Comparison of ENCODE assay signal across 8 cellular contexts in the genomic region with DNA sequence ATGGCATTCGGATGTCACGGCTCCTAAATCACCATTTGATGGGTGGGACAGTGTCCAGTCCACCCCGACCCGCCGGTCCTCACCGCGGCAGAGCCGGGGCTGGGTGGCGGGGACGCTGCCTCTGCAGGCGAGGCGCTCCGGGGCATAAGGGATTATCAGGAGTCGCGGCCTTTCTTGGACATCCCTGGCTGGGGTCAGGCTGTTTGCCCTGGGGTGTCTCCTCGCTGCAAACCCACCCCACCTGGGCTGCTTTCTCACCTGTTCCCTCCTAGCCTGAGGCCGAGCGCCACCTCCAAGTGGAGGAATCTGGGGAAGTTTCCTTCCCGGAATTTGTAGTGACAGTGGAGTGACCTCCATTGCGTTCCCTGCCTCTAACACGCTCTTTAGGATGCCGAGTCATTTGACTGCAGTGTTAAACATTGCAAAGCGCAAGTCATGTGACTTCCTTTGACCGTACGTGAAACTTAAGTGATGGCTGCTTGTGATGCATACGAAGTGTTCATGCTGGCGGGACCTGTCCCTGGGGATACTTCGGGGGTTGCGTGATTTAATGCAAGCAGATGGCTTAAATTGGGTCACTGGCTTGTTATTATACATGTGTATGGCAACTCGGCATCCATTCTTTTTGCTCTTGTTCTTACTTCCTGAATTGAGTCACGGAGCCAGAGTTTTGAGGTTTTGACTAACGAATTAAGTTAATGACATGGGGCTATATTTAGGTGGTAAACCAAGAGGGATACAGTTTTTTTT. TPM values are rescaled to one million over a fixed set of nuclear protein-coding genes. Genes with fewer than 3 reads are reported as not detected.
DNase-seq lines count a peak whose midpoint lies in the region; ATAC-seq and TF ChIP-seq lines count a peak whose summit lies in the region.

No MANE protein-coding gene starts in this region.

- no peaks in the 10 kb centered on the region for H3K9me3 Mint-ChIP-seq in stimulated activated naive CD8-positive, alpha-beta T cell treated with anti-CD3 and anti-CD28 coated beads, Interleukin-15, amount 100 ng/mL, for 72 hours

- H3K27me3 ChIP-seq in OCI-LY3 (ENCODE audit: low read depth, low read length): peaks cover 47% of the 10 kb centered on the region
- H3K27me3 ChIP-seq in esophagus squamous epithelium: no peaks in the 10 kb centered on the region
- no peaks in the 10 kb centered on the region for H3K27me3 ChIP-seq in muscle layer of colon (ENCODE audit: control insufficient read depth in 1 of 2, insufficient read depth in 2 of 2, low read length in 2 of 2)

- DNase-seq in Caki2 (ENCODE audit: low read depth): peak; percentile 77
- DNase-seq in GM20000 (ENCODE audit: low spot score): peak; percentile 82
- DNase-seq in HS-5 (ENCODE audit: low read depth): peak; percentile 77
- peak; percentile 54 for DNase-seq in activated T-cell treated with anti-CD3 and anti-CD28 coated beads, Interleukin-2, amount 50 U/mL, for 1 hour
- no peak for DNase-seq in esophagus squamous epithelium (lab: John Stamatoyannopoulos, UW)
- peak; percentile 56 to 63 for DNase-seq in stimulated activated naive CD8-positive, alpha-beta T cell treated with anti-CD3 and anti-CD28 coated beads, Interleukin-15, amount 100 ng/mL, for 72 hours

- no peaks in the 10 kb centered on the region for H3K36me3 ChIP-seq in OCI-LY3 (replicated peaks; ENCODE audit: low read depth, low read length)
- H3K36me3 ChIP-seq in esophagus squamous epithelium: peaks cover 0 to 37% (median 0%) of the 10 kb centered on the region in 3 donors
- peaks cover 15% of the 10 kb centered on the region for H3K36me3 ChIP-seq in muscle layer of colon (ENCODE audit: insufficient read depth, low read length)

- no peaks in the 10 kb centered on the region for H3K27me3 Mint-ChIP-seq in stimulated activated naive CD8-positive, alpha-beta T cell treated with anti-CD3 and anti-CD28 coated beads, Interleukin-15, amount 100 ng/mL, for 72 hours

- no peaks in the 10 kb centered on the region for H4K20me1 ChIP-seq in OCI-LY3 (ENCODE audit: insufficient read depth, low read length)

- in situ Hi-C loops in Caki2 (cut with HindIII; ENCODE audit: low pct_unique_long_range_greater_than_20kb, low sequenced_read_pairs): no loop called here

- H3K4me1 ChIP-seq in OCI-LY3 (ENCODE audit: low read length): no peaks in the 10 kb centered on the region
- peaks cover 4 to 20% (median 8%) of the 10 kb centered on the region in 3 donors for H3K4me1 ChIP-seq in esophagus squamous epithelium
- peaks cover 6% of the 10 kb centered on the region for H3K4me1 ChIP-seq in muscle layer of colon (ENCODE audit: insufficient read depth, low read length)

- H3K9ac ChIP-seq in OCI-LY3 (ENCODE audit: low read length): peak overlapping the region; percentile 53
- peak overlapping the region; percentile 69 for H3K9ac ChIP-seq in muscle layer of colon (ENCODE audit: low read length)

- TF ChIP-seq POLR2A in esophagus squamous epithelium (IDR thresholded peaks at IDR 0.05): peak in 1 of 4 donors; percentile 58

- TF ChIP-seq CTCF in GM20000 (IDR thresholded peaks at IDR 0.05; ENCODE audit: extremely low read depth, missing control alignments) (no peak), OCI-LY3 (IDR thresholded peaks at IDR 0.05; ENCODE audit: low read depth, low read length) (no peak), esophagus squamous epithelium (IDR thresholded peaks at IDR 0.05) (no peak)

- H2AFZ ChIP-seq in OCI-LY3 (ENCODE audit: low read depth, low read length): peak overlapping the region; percentile 74

- H3K4me3 Mint-ChIP-seq in stimulated activated naive CD8-positive, alpha-beta T cell treated with anti-CD3 and anti-CD28 coated beads, Interleukin-15, amount 100 ng/mL, for 72 hours: peak overlapping the region; percentile 93 to 99

- peak; percentile 90 for ATAC-seq in stimulated activated naive CD8-positive, alpha-beta T cell treated with anti-CD3 and anti-CD28 coated beads, Interleukin-15, amount 100 ng/mL, for 72 hours

- intact Hi-C loops in esophagus squamous epithelium (cut with DNase I): no loop called here

- no peaks in the 10 kb centered on the region for H3K79me2 ChIP-seq in OCI-LY3 (ENCODE audit: low read length)

- 0 to 1% methylated on average over 14 to 15 of the region's 32 CpGs for WGBS in esophagus squamous epithelium, 2 donors

- H3K4me3 ChIP-seq in OCI-LY3 (ENCODE audit: low read length) (peak overlapping the region; percentile 77), esophagus squamous epithelium (peak overlapping the region; percentile 69 to 97 (median 84)), muscle layer of colon (ENCODE audit: low read depth in 1 of 2, low read length in 2 of 2) (peak overlapping the region; percentile 81 to 91)

- H3K4me1 Mint-ChIP-seq in stimulated activated naive CD8-positive, alpha-beta T cell treated with anti-CD3 and anti-CD28 coated beads, Interleukin-15, amount 100 ng/mL, for 72 hours: peaks cover 22% of the 10 kb centered on the region

- H3K27ac ChIP-seq in OCI-LY3 (ENCODE audit: low read length) (no peak overlapping the region), esophagus squamous epithelium (peak overlapping the region; percentile 87 to 95 (median 92)), muscle layer of colon (ENCODE audit: low read depth, low read length) (peak overlapping the region; percentile 87)

- no peaks in the 10 kb centered on the region for H3K9me3 ChIP-seq in OCI-LY3 (ENCODE audit: insufficient read depth, low read length)
- H3K9me3 ChIP-seq in esophagus squamous epithelium: no peaks in the 10 kb centered on the region
- no peaks in the 10 kb centered on the region for H3K9me3 ChIP-seq in muscle layer of colon (ENCODE audit: low read length)

- peak overlapping the region; percentile 94 to 100 for H3K27ac Mint-ChIP-seq in stimulated activated naive CD8-positive, alpha-beta T cell treated with anti-CD3 and anti-CD28 coated beads, Interleukin-15, amount 100 ng/mL, for 72 hours

- peak overlapping the region; percentile 73 for H3K4me2 ChIP-seq in OCI-LY3 (ENCODE audit: low read length)

RNA-seq across cellular contexts. Expression of gene LGALS8, which starts 0.5 kb away (rescaled TPM):
- 33.3 and 59.0 TPM in 2 replicates for total RNA-seq in Caki2 (2014; rRNA removed; shearing (Covaris generic); ENCODE audit: low replicate concordance)
- 10 to 100 TPM; 45.2 to 70.6 (median 52.4) TPM for total RNA-seq in esophagus squamous epithelium
